7 cellular contexts compared by ENCODE assay signal in the genomic region with DNA sequence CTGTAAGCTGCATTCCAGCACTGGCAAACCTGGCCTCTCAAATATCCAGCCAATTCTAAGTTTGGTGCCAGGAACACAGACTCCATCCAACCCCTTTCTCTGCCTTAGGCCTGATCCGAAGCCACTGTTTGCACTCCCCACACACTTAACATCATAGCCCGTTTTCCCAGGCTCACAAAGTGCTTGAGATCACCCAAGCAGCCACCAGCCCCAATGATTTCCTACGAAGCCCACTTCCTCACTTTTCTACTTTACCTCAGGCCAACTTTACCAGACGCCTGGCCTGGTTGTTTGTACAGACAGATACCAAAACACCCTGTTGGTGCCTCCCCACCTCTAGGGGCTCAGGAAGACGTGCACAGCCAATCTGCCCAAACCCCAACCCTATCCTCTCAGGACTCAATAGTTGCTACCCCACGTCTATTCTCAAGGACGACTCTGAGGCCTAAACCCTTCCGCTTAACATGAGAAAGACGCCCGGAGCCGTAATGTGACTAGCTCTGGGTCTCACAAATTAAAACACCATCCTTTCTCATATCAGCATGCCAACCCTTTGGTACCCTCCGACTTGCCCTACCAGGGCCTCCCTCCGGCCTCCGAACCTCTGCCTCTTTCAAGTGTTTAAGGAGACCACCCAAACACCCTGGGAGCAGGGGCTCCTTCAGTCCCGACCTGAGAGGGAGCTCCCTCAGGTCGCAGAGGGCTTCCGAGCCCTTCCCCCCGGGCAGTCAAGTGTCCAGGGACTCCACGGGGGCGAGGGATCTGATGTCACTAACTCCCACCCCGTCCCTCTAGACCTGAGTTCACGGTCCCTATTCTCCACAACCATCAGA. TPM values are rescaled to one million over a fixed set of nuclear protein-coding genes. Genes with fewer than 3 reads are reported as not detected.
DNase-seq lines count a peak whose midpoint lies in the region; ATAC-seq and TF ChIP-seq lines count a peak whose summit lies in the region.

No MANE protein-coding gene starts in this region.

- peaks cover 6% of the 10 kb centered on the region; the same call in 1 of the 2 replicates for H3K36me3 ChIP-seq in IMR-90 (ENCODE audit: control insufficient read depth, insufficient read depth, low read length)
- H3K36me3 ChIP-seq in right lobe of liver = peaks cover 0 to 9% (median 4%) of the 10 kb centered on the region in 4 donors
- peaks cover 21 to 32% (median 25%) of the 10 kb centered on the region in 3 donors for H3K36me3 ChIP-seq in tibial artery

- no peak overlapping the region; the same call in 1 of the 2 replicates for H3K14ac ChIP-seq in IMR-90 (replicated peaks; ENCODE audit: low read depth, low read length)

- peak overlapping the region; percentile 75 for H2BK5ac ChIP-seq in IMR-90 (ENCODE audit: low read depth, low read length, poor library complexity, severe bottlenecking)

- H3K18ac ChIP-seq in IMR-90 (ENCODE audit: low read depth, low read length) = peak overlapping the region; percentile 21; the same call in 1 of the 2 replicates

- in situ Hi-C loops in IMR-90 (cut with MboI; ENCODE audit: low sequenced_read_pairs) = loop anchor here (25.0 kb wide), 1 partner anchor 918 kb away; the partner anchor contains the start of genes DVL2, GABARAP and PHF23

- 0 out of 3 replicates have a peak overlapping the region, but pooled peaks have one; percentile 30 for H2BK15ac ChIP-seq in IMR-90 (ENCODE audit: low read depth, low read length)

- BruUV-seq in IMR-90 (replicated peaks; lab: Mats Ljungman, UMichigan) = no TSS peak

- TF ChIP-seq POLR2A in IMR-90 (IDR thresholded peaks at IDR 0.05; ENCODE audit: low read depth, low read length) (no peak), right lobe of liver (IDR thresholded peaks at IDR 0.05) (no peak)

- CTCF ChIA-PET in IMR-90 (lab: Yijun Ruan, JAX) = interaction anchor here (0.6 kb wide), 1 partner anchor 23 kb away, joined by 8 read pairs; no protein-coding TSS in a partner anchor

- POLR2A ChIA-PET in IMR-90 (lab: Charles Lee; ENCODE audit: unreplicated experiment) = interaction anchor here (1.4 kb wide), 1 partner anchor 18 kb away, joined by 8 read pairs; no protein-coding TSS in a partner anchor

- peak overlapping the region; percentile 54 for H2AK5ac ChIP-seq in IMR-90 (ENCODE audit: low read depth, low read length)

- peak overlapping the region; percentile 89 for H2AFZ ChIP-seq in IMR-90 (replicated peaks; ENCODE audit: low read length, poor library complexity)

- peak overlapping the region; percentile 45 for H3K27ac ChIP-seq in IMR-90 (ENCODE audit: insufficient read depth, low read length)
- peak overlapping the region; percentile 99 to 100 (median 100) for H3K27ac ChIP-seq in right lobe of liver
- peak overlapping the region; percentile 99 to 100 for H3K27ac ChIP-seq in tibial artery

- no peaks in the 10 kb centered on the region for H3K9me3 ChIP-seq in IMR-90 (ENCODE audit: control insufficient read depth, insufficient read depth, low read length)
- H3K9me3 ChIP-seq in right lobe of liver = no peaks in the 10 kb centered on the region
- H3K9me3 ChIP-seq in tibial artery = no peaks in the 10 kb centered on the region

- H3K23ac ChIP-seq in IMR-90 (ENCODE audit: low read depth, low read length) = peak overlapping the region; percentile 84; the same call in 1 of the 2 replicates

- no peak overlapping the region for H3K56ac ChIP-seq in IMR-90 (ENCODE audit: extremely low read depth, insufficient read depth, low read length)

- H3K4me2 ChIP-seq in IMR-90 (ENCODE audit: low read depth, low read length) = peak overlapping the region; percentile 87

- H3K4ac ChIP-seq in IMR-90 (ENCODE audit: low read depth, low read length) = peak overlapping the region; percentile 65

- H3K9me1 ChIP-seq in IMR-90 (ENCODE audit: insufficient read depth, low read length) = peaks cover 21% of the 10 kb centered on the region

- TF ChIP-seq RAD21 in IMR-90 (IDR thresholded peaks at IDR 0.05; ENCODE audit: low read length) = no peak

- peaks cover 22% of the 10 kb centered on the region for H3K4me1 ChIP-seq in IMR-90 (ENCODE audit: control insufficient read depth, insufficient read depth, low read length)
- H3K4me1 ChIP-seq in right lobe of liver = peaks cover 0 to 29% (median 8%) of the 10 kb centered on the region in 4 donors
- peaks cover 0 to 50% (median 29%) of the 10 kb centered on the region in 4 donors for H3K4me1 ChIP-seq in tibial artery

- intact Hi-C loops in IMR-90 (cut with micrococcal nuclease) (loop anchor here (1.0 to 5.0 kb wide), 3 partner anchors 30 to 73 kb away; no protein-coding TSS in a partner anchor), right lobe of liver (cut with DNase I) (no loop called here), tibial artery (cut with DNase I; ENCODE audit: low total_unique reads) (loop anchor here (10.0 kb wide), 1 partner anchor 311 kb away; no protein-coding TSS in a partner anchor)

- no peak overlapping the region for H2BK20ac ChIP-seq in IMR-90 (ENCODE audit: low read depth, low read length)

- ATAC-seq in IMR-90 (ENCODE audit: low read depth) (no peak), right lobe of liver (no peak), GM18520 (IDR thresholded peaks at IDR 0.05; ENCODE audit: unreplicated experiment) (no peak)

- H4K20me1 ChIP-seq in IMR-90 (ENCODE audit: insufficient read depth, low read length) = peaks cover 12% of the 10 kb centered on the region

- H2BK120ac ChIP-seq in IMR-90 (ENCODE audit: low read depth, low read length) = no peak overlapping the region

- H4K91ac ChIP-seq in IMR-90 (ENCODE audit: insufficient read depth, low read depth, low read length) = peak overlapping the region; percentile 17; the same call in 1 of the 2 replicates

- H3K4me3 ChIP-seq in IMR-90 (ENCODE audit: insufficient read depth, low read depth, low read length) (peak overlapping the region; percentile 69), cardiac fibroblast (replicated peaks in 1 of 2; ENCODE audit: low read depth in 2 of 2, low read length in 2 of 2) (peak overlapping the region; percentile 70 to 82), right lobe of liver (peak overlapping the region; percentile 79 to 94 (median 80)), tibial artery (peak overlapping the region; percentile 86 to 91)

- peak overlapping the region; percentile 55 for H3K9ac ChIP-seq in IMR-90 (ENCODE audit: low read depth, low read length)

- peaks cover 0 to 44% of the 10 kb centered on the region in 2 experiments; a peak in 3 of 4 replicates for H3K79me1 ChIP-seq in IMR-90 (ENCODE audit: low read depth in 1 of 2, low read length in 2 of 2)

- no peak for TF ChIP-seq CTCF in IMR-90 (conservative IDR thresholded peaks at IDR 0.05; ENCODE audit: low read depth, low read length)
- no peak for TF ChIP-seq CTCF in cardiac fibroblast (IDR thresholded peaks at IDR 0.05; ENCODE audit: low read depth, low read length)
- TF ChIP-seq CTCF in right lobe of liver (IDR thresholded peaks at IDR 0.05) = no peak
- TF ChIP-seq CTCF in tibial artery (IDR thresholded peaks at IDR 0.05) = no peak

- H4K8ac ChIP-seq in IMR-90 (ENCODE audit: low read depth in 2 of 2, low read length in 2 of 2) = peak overlapping the region in 1 of 2 experiments; percentile 75; a peak in 2 of 4 replicates

- dilution Hi-C loops in IMR-90 (cut with HindIII; ENCODE audit: low sequenced_read_pairs, unreplicated experiment) = no loop called here

- H3K27me3 ChIP-seq in IMR-90 (ENCODE audit: control insufficient read depth, insufficient read depth, low read length) (no peaks in the 10 kb centered on the region), right lobe of liver (no peaks in the 10 kb centered on the region), tibial artery (no peaks in the 10 kb centered on the region)

- WGBS in IMR-90 (ENCODE audit: extremely low coverage in 2 of 2, insufficient read length in 1 of 2), 2 experiments = 24% methylated on average over 10 of the region's 22 CpGs; no CpG with 5 or more reads in 1 of the 2 experiments
- 12% methylated on average over 10 of the region's 22 CpGs for WGBS in right lobe of liver (ENCODE audit: insufficient coverage, low coverage, low lambda C conversion rate, missing lambda C conversion rate)

- H4K5ac ChIP-seq in IMR-90 (ENCODE audit: low read depth, low read length) = no peak overlapping the region

- H2AK9ac ChIP-seq in IMR-90 (replicated peaks; ENCODE audit: low read depth, low read length, poor library complexity) = peak overlapping the region; percentile 81

- DNase-seq in IMR-90 (no peak), cardiac fibroblast (ENCODE audit: low read depth in 2 of 2) (peak in 1 of 2 donors; percentile 38), right lobe of liver (no peak), tibial artery (no peak), SIG-M5 (lab: John Stamatoyannopoulos, UW) (no peak), NCI-H2081 (lab: John Stamatoyannopoulos, UW) (no peak)

TF ChIP-seq in IMR-90, 13 proteins besides CTCF, POLR2A, EP300 and RAD21 (continues in another document):
- TF ChIP-seq BHLHE40 (IDR thresholded peaks at IDR 0.05; ENCODE audit: low read depth, low read length) = no peak

RNA-seq across cellular contexts. Expression of gene PER1, which starts 3.4 kb away (rescaled TPM):
- total RNA-seq in IMR-90 (2012; rRNA removed) (1.7 and 3.4 TPM in 2 replicates), right lobe of liver (100 to 1,000 TPM in 1 of 6 experiments, 10 to 100 TPM in 5; 25.7 to 118 (median 55.2) TPM)
- 10.5 and 11.5 TPM in 2 replicates for polyA plus RNA-seq in IMR-90 (2012; rRNA removed)
- 4.8 and 6.2 TPM in 2 replicates for polyA plus RNA-seq in IMR-90 (2012; cell fraction: cytosol; rRNA removed)
- 230 and 249 TPM in 2 replicates for polyA plus RNA-seq in IMR-90 (2012; cell fraction: nucleus; rRNA removed; ENCODE audit: low replicate concordance)

RNA-seq across cellular contexts. Expression of gene VAMP2, which starts 7.2 kb away (rescaled TPM):
- total RNA-seq in IMR-90 (2012; rRNA removed) = 2.2 and 2.3 TPM in 2 replicates
- polyA plus RNA-seq in IMR-90 (2012; rRNA removed) = 27.3 and 33.3 TPM in 2 replicates
- 14.0 and 29.1 TPM in 2 replicates for polyA plus RNA-seq in IMR-90 (2012; cell fraction: cytosol; rRNA removed)
- 68.1 and 141 TPM in 2 replicates for polyA plus RNA-seq in IMR-90 (2012; cell fraction: nucleus; rRNA removed; ENCODE audit: low replicate concordance)
- total RNA-seq in right lobe of liver = 10 to 100 TPM in 4 of 6 experiments, 1 to 10 TPM in 2; 4.4 to 18.6 (median 13.2) TPM

RNA-seq across cellular contexts. Expression of gene TMEM107, which starts 20.6 kb away (rescaled TPM):
- total RNA-seq in IMR-90 (2012; rRNA removed) (14.3 and 60.3 TPM in 2 replicates), right lobe of liver (1 to 10 TPM; 2.3 to 5.0 (median 3.4) TPM)
- polyA plus RNA-seq in IMR-90 (2012; rRNA removed) = 12.9 and 13.4 TPM in 2 replicates
- polyA plus RNA-seq in IMR-90 (2012; cell fraction: cytosol; rRNA removed) = 5.7 and 11.7 TPM in 2 replicates
- 8.7 and 10.5 TPM in 2 replicates for polyA plus RNA-seq in IMR-90 (2012; cell fraction: nucleus; rRNA removed; ENCODE audit: low replicate concordance)

RNA-seq across cellular contexts. Expression of gene HES7, which starts 31.7 kb away (rescaled TPM):
- total RNA-seq in IMR-90 (2012; rRNA removed) (not detected in 2 replicates), right lobe of liver (not detected)
- 0.43 and 0.56 TPM in 2 replicates for polyA plus RNA-seq in IMR-90 (2012; rRNA removed)
- 0.66 and 1.9 TPM in 2 replicates for polyA plus RNA-seq in IMR-90 (2012; cell fraction: cytosol; rRNA removed)
- polyA plus RNA-seq in IMR-90 (2012; cell fraction: nucleus; rRNA removed; ENCODE audit: low replicate concordance) = 1.8 and 4.2 TPM in 2 replicates

RNA-seq across cellular contexts. Expression of gene BORCS6, which starts 34.4 kb away (rescaled TPM):
- 2.7 and 3.1 TPM in 2 replicates for total RNA-seq in IMR-90 (2012; rRNA removed)
- 3.3 and 4.3 TPM in 2 replicates for polyA plus RNA-seq in IMR-90 (2012; rRNA removed)
- 3.9 and 4.6 TPM in 2 replicates for polyA plus RNA-seq in IMR-90 (2012; cell fraction: cytosol; rRNA removed)
- 1.6 and 3.0 TPM in 2 replicates for polyA plus RNA-seq in IMR-90 (2012; cell fraction: nucleus; rRNA removed; ENCODE audit: low replicate concordance)
- total RNA-seq in right lobe of liver = 1 to 10 TPM; 3.1 to 5.3 (median 4.2) TPM

Comparison
In these comparisons a context has a peak if more than half of its experiments do, and no peak if none do; other contexts are left out.
1. H3K27ac ChIP-seq: peak in every context shown above with its lines; median percentile 100 in right lobe of liver; 100 in tibial artery; 45 in IMR-90.
2. intact Hi-C loops: an anchor here in IMR-90 (1.0 to 5.0 kb wide) and tibial artery (10.0 kb wide); none called in right lobe of liver.